ENCODE assay signal across 11 cellular contexts in the genomic region with DNA sequence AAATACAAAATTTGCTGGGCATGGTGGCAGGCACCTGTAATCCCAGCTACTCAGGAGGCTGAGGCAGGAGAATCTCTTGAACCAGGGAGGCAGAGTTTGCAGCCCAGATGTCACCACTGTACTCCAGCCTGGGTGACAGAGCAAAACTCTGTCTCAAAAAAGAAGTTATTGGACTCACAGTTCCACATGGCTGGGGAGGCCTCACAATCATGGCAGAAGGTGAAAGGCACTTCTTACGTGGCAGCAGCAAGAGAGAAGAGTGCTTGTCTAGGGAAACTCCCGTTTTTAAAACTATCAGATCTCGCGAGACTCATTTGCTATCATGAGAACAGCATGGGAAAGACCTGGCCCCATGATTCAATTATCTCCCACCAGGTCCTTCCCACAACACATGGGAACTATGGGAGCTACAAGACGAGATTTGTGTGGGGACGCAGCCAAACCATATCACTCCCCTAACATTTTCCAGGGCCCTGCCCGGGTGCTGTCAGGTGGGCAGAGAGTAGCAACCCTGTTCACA. TPM values are rescaled to one million over a fixed set of nuclear protein-coding genes. Genes with fewer than 3 reads are reported as not detected.
DNase-seq lines count a peak whose midpoint lies in the region; ATAC-seq and TF ChIP-seq lines count a peak whose summit lies in the region.
"Not testable (repeated sequence)": the region's sequence is repeated elsewhere in the genome, so short reads cannot be mapped to it uniquely, and the experiment has no call there.
"Had no signal": no experiment of that assay in that cellular context is flagged by ENCODE, and none has a peak within 500 bp of the region (broad histone marks: within the 10 kb centered on the region; RNA-seq: fewer than 3 reads in every experiment).

No MANE protein-coding gene starts in this region.

- peak overlapping the region; percentile 30 for H3K9ac ChIP-seq in smooth muscle cell (ENCODE audit: low read depth)

- not testable (repeated sequence) for H3K27me3 Mint-ChIP-seq in chondrocyte (ENCODE audit: low read depth); nephron progenitor cell (ENCODE audit: low read depth, poor library complexity)

- H3K9me3 Mint-ChIP-seq in chondrocyte (ENCODE audit: low read depth); nephron progenitor cell: not testable (repeated sequence)

- 90% methylated on average over 7 of the region's 7 CpGs for WGBS in smooth muscle cell (ENCODE audit: low lambda C conversion rate)

- H3F3A ChIP-seq in smooth muscle cell (ENCODE audit: low read depth): peaks cover 29% of the 10 kb centered on the region

- H3K79me2 ChIP-seq in smooth muscle cell (ENCODE audit: low read depth): not testable (repeated sequence)

- H3K9me3 ChIP-seq in smooth muscle cell (replicated peaks; ENCODE audit: low read depth): not testable (repeated sequence)

- ATAC-seq in GM18868 (IDR thresholded peaks at IDR 0.05; ENCODE audit: unreplicated experiment): peak; percentile 55

- H3K27ac ChIP-seq in smooth muscle cell (ENCODE audit: low read depth): peak overlapping the region; percentile 91

- H2AFZ ChIP-seq in smooth muscle cell (ENCODE audit: low read depth): not testable (repeated sequence)

- not testable (repeated sequence) for H3K36me3 Mint-ChIP-seq in chondrocyte (ENCODE audit: low read depth); nephron progenitor cell (ENCODE audit: low read depth)

- H3K4me1 ChIP-seq in smooth muscle cell (ENCODE audit: low read depth): peaks cover 15% of the 10 kb centered on the region

- not testable (repeated sequence) for H3K4me3 ChIP-seq in smooth muscle cell

- not testable (repeated sequence) for H3K27me3 ChIP-seq in smooth muscle cell (ENCODE audit: low read depth)

- peak overlapping the region; percentile 4 for H3K27ac Mint-ChIP-seq in chondrocyte (ENCODE audit: unreplicated experiment)
- peak overlapping the region; percentile 25 for H3K27ac Mint-ChIP-seq in nephron progenitor cell

- not testable (repeated sequence) for H4K20me1 ChIP-seq in smooth muscle cell (ENCODE audit: low read depth)

- not testable (repeated sequence) for H3K4me3 Mint-ChIP-seq in chondrocyte (ENCODE audit: unreplicated experiment); nephron progenitor cell

- DNase-seq in SK-N-DZ (ENCODE audit: low spot score) (peak; percentile 76), islet precursor cell (peak; percentile 28)
- not testable (repeated sequence) for DNase-seq in chondrocyte (ENCODE audit: low spot score); nephron progenitor cell; smooth muscle cell (lab: John Stamatoyannopoulos, UW; ENCODE audit: unreplicated experiment)

- H3K36me3 ChIP-seq in smooth muscle cell (ENCODE audit: low read depth): not testable (repeated sequence)

- not testable (repeated sequence) for TF ChIP-seq CTCF in chondrocyte (IDR thresholded peaks at IDR 0.05); nephron progenitor cell (IDR thresholded peaks at IDR 0.05); smooth muscle cell (IDR thresholded peaks at IDR 0.05; ENCODE audit: borderline replicate concordance, insufficient read depth, poor library complexity, severe bottlenecking)

- H3K4me1 Mint-ChIP-seq in chondrocyte (ENCODE audit: low read depth): peaks cover 46% of the 10 kb centered on the region
- peaks cover 66% of the 10 kb centered on the region for H3K4me1 Mint-ChIP-seq in nephron progenitor cell

- not testable (repeated sequence) for H3K4me2 ChIP-seq in smooth muscle cell

RNA-seq across cellular contexts. Expression of a gene that starts 19.7 kb away (rescaled TPM):
- polyA plus RNA-seq in SK-N-DZ (2014; cell fraction: cytosol; rRNA removed): 1.9 and 2.3 TPM in 2 replicates
- 0.50 and 4.4 TPM in 2 replicates for polyA plus RNA-seq in SK-N-DZ (2014; cell fraction: nucleus; rRNA removed)
- 1.1 to 4.6 TPM (median 3.4 TPM) in 3 replicates for total RNA-seq in chondrocyte
- 12.0 and 24.8 TPM in 2 replicates for total RNA-seq in smooth muscle cell
- polyA plus RNA-seq in smooth muscle cell: 10.4 and 11.6 TPM in 2 replicates
- total RNA-seq: A172; A673; Caco-2; CD4-positive, CD25-positive, alpha-beta regulatory T cell; CD8-positive, alpha-beta T cell had no signal
- polyA plus RNA-seq: CD4-positive, CD25-positive, alpha-beta regulatory T cell had no signal

RNA-seq across cellular contexts. Expression of a gene that starts 41.0 kb away (rescaled TPM):
- polyA plus RNA-seq in SK-N-DZ (2014; cell fraction: cytosol; rRNA removed): 35.5 and 36.3 TPM in 2 replicates
- polyA plus RNA-seq in SK-N-DZ (2014; cell fraction: nucleus; rRNA removed): 32.9 and 42.1 TPM in 2 replicates
- total RNA-seq in chondrocyte (7.1 to 11.1 TPM (median 7.3 TPM) in 3 replicates), smooth muscle cell (6.4 and 14.3 TPM in 2 replicates)
- polyA plus RNA-seq in smooth muscle cell: 13.4 and 17.2 TPM in 2 replicates

RNA-seq across cellular contexts. Expression of a gene that starts 53.5 kb away (rescaled TPM):
- polyA plus RNA-seq in SK-N-DZ (2014; cell fraction: cytosol; rRNA removed): 23.4 and 28.1 TPM in 2 replicates
- polyA plus RNA-seq in SK-N-DZ (2014; cell fraction: nucleus; rRNA removed): 15.7 and 18.4 TPM in 2 replicates
- total RNA-seq in chondrocyte (13.2 to 27.3 TPM (median 25.5 TPM) in 3 replicates), smooth muscle cell (13.0 and 21.7 TPM in 2 replicates)
- polyA plus RNA-seq in smooth muscle cell: 4.6 and 5.2 TPM in 2 replicates
